20 cellular contexts compared by ENCODE assay signal in the genomic region with DNA sequence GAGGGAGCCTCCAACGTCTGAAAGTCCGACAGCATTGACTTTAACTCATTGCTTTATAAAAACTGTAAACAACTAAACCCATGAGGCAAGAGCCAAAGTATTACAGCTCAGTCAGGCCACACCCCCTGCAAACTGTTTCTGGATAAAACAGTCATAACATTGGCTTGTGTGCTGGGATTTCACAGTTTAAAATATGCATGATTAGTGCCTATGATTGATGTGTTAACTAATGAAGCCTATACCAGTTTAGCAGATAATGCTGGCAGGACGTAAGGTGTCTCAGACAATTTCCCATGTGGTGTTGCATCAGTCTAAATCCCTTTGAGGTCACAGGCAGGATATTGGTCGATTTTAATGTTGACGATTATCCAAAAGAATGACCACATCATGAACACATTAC.
DNase-seq lines count a peak whose midpoint lies in the region; ATAC-seq and TF ChIP-seq lines count a peak whose summit lies in the region.
"Had no signal": no experiment of that assay in that cellular context is flagged by ENCODE, and none has a peak within 500 bp of the region (broad histone marks: within the 10 kb centered on the region; RNA-seq: fewer than 3 reads in every experiment).

No MANE protein-coding gene starts in this region.

- H3K9me2 ChIP-seq in GM23248 (ENCODE audit: insufficient read depth), result no peaks in the 10 kb centered on the region
- no peaks in the 10 kb centered on the region for H3K9me2 ChIP-seq in hepatocyte (replicated peaks; ENCODE audit: insufficient read depth)

- H3K79me2 ChIP-seq in GM23248 (ENCODE audit: insufficient read depth) (no peaks in the 10 kb centered on the region), hepatocyte (no peaks in the 10 kb centered on the region)

- peak; percentile 82 for DNase-seq in GM23248
- DNase-seq in epithelial cell of esophagus (ENCODE audit: low read depth), result peak; percentile 16
- DNase-seq in hepatocyte (ENCODE audit: low spot score), result peak; percentile 7
- DNase-seq in aorta, result no peak
- no peak for DNase-seq in tibial nerve (ENCODE audit: low spot score in 2 of 2)
- DNase-seq: activated CD4-positive, alpha-beta T cell treated with anti-CD3 and anti-CD28 coated beads, Interleukin-2, amount 10 ng/mL, durations not matched to agents 7 days and 5 days; activated CD8-positive, alpha-beta memory T cell treated with anti-CD3 and anti-CD28 coated beads, Interleukin-2, amount 50 U/mL, for 48 hours; activated gamma-delta T cell treated with Interleukin-2 at 50 U/mL for 16 hours; amygdala; DMS153; effector memory CD4-positive, alpha-beta T cell; MM.1S; NCI-H146; NCI-H2227 treated with DMSO at 0.1 percent for 48 hours; NK-92 treated with Interleukin-12 subunit alpha and Interleukin-12 subunit beta, amount 100 ng/mL, for 24 hours; stimulated activated CD4-positive, alpha-beta T cell treated with anti-CD3 and anti-CD28 coated beads, Interleukin-2, amount 100 ng/mL, for 24 hours had no signal

- H3K4me2 ChIP-seq in GM23248 (ENCODE audit: unreplicated experiment), result no peak overlapping the region
- no peak overlapping the region for H3K4me2 ChIP-seq in hepatocyte
- H3K4me2 ChIP-seq: GM23338 had no signal

- no peak overlapping the region for H3K9ac ChIP-seq in GM23248

- H3K36me3 ChIP-seq in GM23248 (ENCODE audit: low read depth) (no peaks in the 10 kb centered on the region), hepatocyte (replicated peaks; ENCODE audit: insufficient read depth, low read depth) (no peaks in the 10 kb centered on the region), aorta (ENCODE audit: control insufficient read depth in 1 of 2, insufficient read depth in 2 of 2, low read length in 1 of 2) (no peaks in the 10 kb centered on the region), tibial nerve (no peaks in the 10 kb centered on the region)
- H3K36me3 ChIP-seq: vagina had no signal

- TF ChIP-seq CTCF in epithelial cell of esophagus (IDR thresholded peaks at IDR 0.05; ENCODE audit: insufficient read depth, low read depth, low read length, missing control alignments), result no peak
- no peak for TF ChIP-seq CTCF in hepatocyte (IDR thresholded peaks at IDR 0.05; ENCODE audit: poor library complexity)
- TF ChIP-seq CTCF in tibial nerve (IDR thresholded peaks at IDR 0.05), result no peak

- intact Hi-C loops in aorta (cut with DNase I), result no loop called here

- H3K27ac ChIP-seq in GM23248 (peak overlapping the region; percentile 48), hepatocyte (no peak overlapping the region), aorta (ENCODE audit: low read depth in 1 of 2, low read length in 2 of 2) (no peak overlapping the region), tibial nerve (no peak overlapping the region)
- H3K27ac ChIP-seq: vagina had no signal

- H2AFZ ChIP-seq in GM23248 (peak overlapping the region; percentile 40; the same call in 1 of the 2 replicates), hepatocyte (no peak overlapping the region)
- H2AFZ ChIP-seq: GM23338 had no signal

- H3F3A ChIP-seq in GM23248 (ENCODE audit: insufficient read depth), result peaks cover 42% of the 10 kb centered on the region

- no peak overlapping the region for H3K4me3 ChIP-seq in GM23248
- H3K4me3 ChIP-seq in epithelial cell of esophagus (ENCODE audit: low read length), result no peak overlapping the region
- H3K4me3 ChIP-seq in hepatocyte, result no peak overlapping the region
- no peak overlapping the region for H3K4me3 ChIP-seq in aorta (ENCODE audit: low read length in 2 of 2)
- H3K4me3 ChIP-seq in tibial nerve, result no peak overlapping the region
- H3K4me3 ChIP-seq: GM23338, vagina had no signal

- H3K9me3 ChIP-seq in GM23248 (ENCODE audit: low read depth) (no peaks in the 10 kb centered on the region), hepatocyte (ENCODE audit: low read depth) (no peaks in the 10 kb centered on the region), aorta (ENCODE audit: control insufficient read depth, low read length) (no peaks in the 10 kb centered on the region), tibial nerve (no peaks in the 10 kb centered on the region)
- H3K9me3 ChIP-seq: vagina had no signal

- peak; percentile 46 for ATAC-seq in aorta (ENCODE audit: low FRiP score)
- ATAC-seq in HG03571 (IDR thresholded peaks at IDR 0.05; ENCODE audit: unreplicated experiment), result no peak
- no peak for ATAC-seq in GM21825 (IDR thresholded peaks at IDR 0.05; ENCODE audit: unreplicated experiment)
- ATAC-seq: GM23338 had no signal

- in situ Hi-C loops in GM23248 (cut with MboI), result no loop called here

- WGBS in GM23248 (ENCODE audit: low coverage in 1 of 2, low lambda C conversion rate in 2 of 2, missing lambda C conversion rate in 2 of 2), 2 experiments, result 7 to 9% methylated on average over 5 of the region's 5 CpGs
- 80% methylated on average over 5 of the region's 5 CpGs for WGBS in hepatocyte (ENCODE audit: low lambda C conversion rate, missing lambda C conversion rate)
- WGBS in aorta, 2 donors, result 62 to 71% methylated on average over 5 of the region's 5 CpGs
- 63 to 73% methylated on average over 5 of the region's 5 CpGs for WGBS in tibial nerve, 2 donors

- H4K20me1 ChIP-seq in GM23248 (ENCODE audit: insufficient read depth) (no peaks in the 10 kb centered on the region), hepatocyte (ENCODE audit: insufficient read depth, poor library complexity, severe bottlenecking) (no peaks in the 10 kb centered on the region)

- TF ChIP-seq POLR2A in tibial nerve (IDR thresholded peaks at IDR 0.05), result no peak

- H3K4me1 ChIP-seq in GM23248 (ENCODE audit: insufficient read depth) (peaks cover 49% of the 10 kb centered on the region), hepatocyte (ENCODE audit: insufficient read depth) (no peaks in the 10 kb centered on the region), aorta (ENCODE audit: control insufficient read depth in 1 of 2, insufficient read depth in 2 of 2, low read length in 2 of 2) (no peaks in the 10 kb centered on the region), tibial nerve (peaks cover 0 to 11% (median 0%) of the 10 kb centered on the region in 4 donors)
- H3K4me1 ChIP-seq: vagina had no signal

- H3K27me3 ChIP-seq in GM23248 (replicated peaks; ENCODE audit: insufficient read depth) (no peaks in the 10 kb centered on the region), hepatocyte (no peaks in the 10 kb centered on the region), aorta (ENCODE audit: control insufficient read depth in 1 of 2, insufficient read depth in 2 of 2, low read length in 1 of 2) (no peaks in the 10 kb centered on the region), tibial nerve (no peaks in the 10 kb centered on the region)
- H3K27me3 ChIP-seq: vagina had no signal

- TF ChIP-seq EP300 in tibial nerve (IDR thresholded peaks at IDR 0.05), result no peak

Comparison
In these comparisons a context has a peak if more than half of its experiments do, and no peak if none do; other contexts are left out.
1. DNase-seq: peak in GM23248 (single experiment), epithelial cell of esophagus (single experiment) and hepatocyte (single experiment); none in aorta (0 of 2) and tibial nerve (0 of 2).